In the genomic region with DNA sequence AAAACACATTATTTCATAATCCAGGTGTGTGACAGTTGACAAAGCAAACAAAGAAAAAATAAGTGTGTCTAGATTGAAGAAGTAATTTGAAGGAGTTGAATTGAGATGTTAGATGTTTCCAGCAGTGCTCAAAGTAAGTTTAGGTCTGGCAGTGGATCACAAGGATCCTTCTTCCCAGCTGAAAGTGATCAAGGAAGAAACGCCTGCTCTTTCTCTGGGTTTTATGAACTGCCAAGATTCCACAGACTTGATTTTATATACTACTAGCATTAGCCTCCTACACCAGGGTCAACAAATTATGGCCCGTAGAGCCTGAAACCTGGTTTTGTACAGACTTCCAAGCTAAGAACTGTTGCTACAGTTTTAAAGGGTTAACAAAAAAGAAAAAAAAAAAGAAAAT, we compare ENCODE assay signal across 26 cellular contexts. TPM values are rescaled to one million over a fixed set of nuclear protein-coding genes. Genes with fewer than 3 reads are reported as not detected.
"Had no signal": no experiment of that assay in that cellular context is flagged by ENCODE, and none has a peak within 500 bp of the region (broad histone marks: within the 10 kb centered on the region; RNA-seq: fewer than 3 reads in every experiment).

No MANE protein-coding gene starts in this region.

- DNase-seq: activated naive CD4-positive, alpha-beta T cell; activated T-cell treated with anti-CD3 and anti-CD28 coated beads, Interleukin-2, amount 50 U/mL, for 1 hour; adrenal gland; brain microvascular endothelial cell; caudate nucleus; effector CD4-positive, alpha-beta T cell; heart left ventricle; left colon; midbrain; nephron progenitor cell; pancreas; psoas muscle; stimulated activated CD4-positive, alpha-beta T cell treated with anti-CD3 and anti-CD28 coated beads, Interleukin-4, amount 100 ng/mL, for 24 hours; stimulated activated naive CD8-positive, alpha-beta T cell treated with anti-CD3 and anti-CD28 coated beads, Interleukin-15, Interleukin-2, amounts not matched to agents 100 U/mL and 50 U/mL, for 24 hours; T-helper 2 cell; upper lobe of left lung; WERI-Rb-1 had no signal

- H3K9me3 ChIP-seq: adrenal gland, ascending aorta, gastroesophageal sphincter, pancreas, psoas muscle, right atrium auricular region, upper lobe of left lung had no signal

- H3K36me3 ChIP-seq: adrenal gland, ascending aorta, brain microvascular endothelial cell, gastroesophageal sphincter, pancreas, right atrium auricular region, upper lobe of left lung, WERI-Rb-1 had no signal

- H3K4me1 ChIP-seq: psoas muscle had no signal

- H3K27me3 Mint-ChIP-seq: activated naive CD8-positive, alpha-beta T cell; activated T-helper 17 cell treated with anti-CD3 and anti-CD28 coated beads, Interleukin-2, amount 50 U/mL, for 72 hours; dendritic cell treated with granulocyte-macrophage colony-stimulating factor and Interleukin-4, amounts not matched to agents 40 ng/mL and 50 ng/mL, for 4 days had no signal

- H3K9me3 Mint-ChIP-seq: activated T-helper 17 cell treated with anti-CD3 and anti-CD28 coated beads, Interleukin-2, amount 50 U/mL, for 72 hours; dendritic cell treated with granulocyte-macrophage colony-stimulating factor and Interleukin-4, amounts not matched to agents 40 ng/mL and 50 ng/mL, for 4 days; nephron progenitor cell had no signal

- H3K4me3 ChIP-seq: adrenal gland, ascending aorta, gastroesophageal sphincter, heart left ventricle, lung, pancreas, psoas muscle, right atrium auricular region, upper lobe of left lung had no signal

- H3K27ac Mint-ChIP-seq: activated naive CD8-positive, alpha-beta T cell; activated T-helper 17 cell treated with anti-CD3 and anti-CD28 coated beads, Interleukin-2, amount 50 U/mL, for 72 hours; dendritic cell treated with granulocyte-macrophage colony-stimulating factor and Interleukin-4, amounts not matched to agents 40 ng/mL and 50 ng/mL, for 4 days; nephron progenitor cell had no signal

- H3K27ac ChIP-seq: adrenal gland, ascending aorta, brain microvascular endothelial cell, gastroesophageal sphincter, heart left ventricle, pancreas, psoas muscle, right atrium auricular region, upper lobe of left lung, WERI-Rb-1 had no signal

- H3K4me3 Mint-ChIP-seq: activated naive CD8-positive, alpha-beta T cell; activated T-helper 17 cell treated with anti-CD3 and anti-CD28 coated beads, Interleukin-2, amount 50 U/mL, for 72 hours; dendritic cell treated with granulocyte-macrophage colony-stimulating factor and Interleukin-4, amounts not matched to agents 40 ng/mL and 50 ng/mL, for 4 days; nephron progenitor cell had no signal

- H3K27me3 ChIP-seq: adrenal gland, ascending aorta, brain microvascular endothelial cell, gastroesophageal sphincter, heart left ventricle, pancreas, right atrium auricular region, upper lobe of left lung had no signal

- ATAC-seq: activated T-helper 17 cell treated with anti-CD3 and anti-CD28 coated beads, Interleukin-2, amount 50 U/mL, for 72 hours; gastroesophageal sphincter; heart left ventricle; left colon; pancreas; psoas muscle; stimulated activated naive CD8-positive, alpha-beta T cell treated with anti-CD3 and anti-CD28 coated beads, Interleukin-15, Interleukin-2, amounts not matched to agents 100 U/mL and 50 U/mL, for 24 hours had no signal

RNA-seq across cellular contexts. Expression of a gene that starts 55.5 kb away (rescaled TPM):
- total RNA-seq: activated T-helper 17 cell treated with anti-CD3 and anti-CD28 coated beads, Interleukin-2, amount 50 U/mL, for 72 hours; adrenal gland; ascending aorta; epithelial cell of proximal tubule; gastroesophageal sphincter; heart left ventricle; left colon; lung; pancreas; psoas muscle; right atrium auricular region; subcutaneous adipose tissue; upper lobe of left lung had no signal
